1 cellular context compared by ENCODE assay signal in the genomic region with DNA sequence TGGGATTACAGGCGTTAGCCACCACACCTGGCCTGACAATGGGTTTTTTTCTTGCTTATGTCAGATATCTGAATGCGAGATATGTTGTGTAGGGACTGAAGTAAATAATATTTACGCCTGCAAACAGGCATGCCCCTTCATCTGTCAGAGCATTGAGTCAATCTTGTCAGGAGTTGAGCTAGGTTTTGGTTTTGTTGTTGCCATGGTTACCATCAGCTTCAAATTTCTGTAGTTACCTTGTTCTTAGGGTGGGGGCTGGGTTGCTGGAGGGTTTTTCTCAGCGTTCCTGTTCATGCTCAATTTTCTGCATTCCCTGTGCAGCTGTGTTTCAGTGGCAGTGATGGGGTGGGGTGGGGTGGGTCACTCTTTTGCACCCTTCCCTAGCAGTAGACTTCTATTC.
TF ChIP-seq lines count a peak whose summit lies in the region.

No MANE protein-coding gene starts in this region.

TF ChIP-seq in H1, 55 proteins besides CTCF, POLR2A, EP300 and RAD21:
- no peak for TF ChIP-seq POLR2AphosphoS5 (IDR thresholded peaks at IDR 0.05; ENCODE audit: low read depth, low read length)
- no peak for TF ChIP-seq BRCA1 (IDR thresholded peaks at IDR 0.05; ENCODE audit: low read depth, low read length)
